9 cellular contexts compared by ENCODE assay signal in genomic region chr10:96025566-96025965, GRCh38. TPM values are rescaled to one million over a fixed set of nuclear protein-coding genes. Genes with fewer than 3 reads are reported as not detected.
DNase-seq lines count a peak whose midpoint lies in the region; ATAC-seq and TF ChIP-seq lines count a peak whose summit lies in the region.
"Had no signal": no experiment of that assay in that cellular context is flagged by ENCODE, and none has a peak within 500 bp of the region (broad histone marks: within the 10 kb centered on the region; RNA-seq: fewer than 3 reads in every experiment).

No MANE protein-coding gene starts in this region.

- WGBS in endodermal cell (ENCODE audit: insufficient coverage in 1 of 2, insufficient read length in 1 of 2), 2 experiments: 75 to 100% methylated on average over 1 to 3 of the region's 3 CpGs
- 80 to 88% methylated on average over 3 of the region's 3 CpGs for WGBS in testis, 2 donors

- intact Hi-C loops in testis (cut with DNase I; ENCODE audit: low total_unique reads): no loop called here
- intact Hi-C loops in Right ventricle myocardium inferior (cut with DNase I): no loop called here

- H3K4me3 ChIP-seq in endodermal cell (ENCODE audit: low read length) (no peak overlapping the region), testis (no peak overlapping the region), H7 (ENCODE audit: insufficient read depth, low read depth, low read length) (no peak overlapping the region)
- H3K4me3 ChIP-seq: SJCRH30 had no signal

- no peak overlapping the region for H3K27ac Mint-ChIP-seq in endodermal cell

- no peaks in the 10 kb centered on the region for H3K36me3 ChIP-seq in endodermal cell (ENCODE audit: control insufficient read depth, insufficient read depth, low read length)
- H3K36me3 ChIP-seq in testis (ENCODE audit: low read depth, missing control alignments): no peaks in the 10 kb centered on the region
- H3K36me3 ChIP-seq in H7 (replicated peaks; ENCODE audit: control insufficient read depth, insufficient read depth, low read length): no peaks in the 10 kb centered on the region
- H3K36me3 ChIP-seq: SJCRH30 had no signal

- H3K27me3 ChIP-seq in endodermal cell (ENCODE audit: control insufficient read depth, insufficient read depth, low read length, poor library complexity, severe bottlenecking) (no peaks in the 10 kb centered on the region), testis (no peaks in the 10 kb centered on the region), H7 (ENCODE audit: control insufficient read depth, insufficient read depth, low read length) (no peaks in the 10 kb centered on the region)
- H3K27me3 ChIP-seq: SJCRH30 had no signal

- no peaks in the 10 kb centered on the region for H3K9me3 ChIP-seq in endodermal cell (ENCODE audit: control insufficient read depth, low read length)
- no peaks in the 10 kb centered on the region for H3K9me3 ChIP-seq in testis
- H3K9me3 ChIP-seq: SJCRH30 had no signal

- H3K4me1 Mint-ChIP-seq in activated T-cell treated with anti-CD3 and anti-CD28 coated beads, Interleukin-2, amount 50 U/mL, for 4 hours (ENCODE audit: low read depth): no peaks in the 10 kb centered on the region
- peaks cover 5% of the 10 kb centered on the region for H3K4me1 Mint-ChIP-seq in endodermal cell

- peaks cover 2% of the 10 kb centered on the region for H3K27me3 Mint-ChIP-seq in activated T-cell treated with anti-CD3 and anti-CD28 coated beads, Interleukin-2, amount 50 U/mL, for 4 hours (ENCODE audit: low read depth)
- peaks cover 12% of the 10 kb centered on the region for H3K27me3 Mint-ChIP-seq in endodermal cell (ENCODE audit: insufficient read depth)

- TF ChIP-seq CTCF in endodermal cell (conservative IDR thresholded peaks at IDR 0.05) (peak; percentile 70), testis (IDR thresholded peaks at IDR 0.05) (no peak)

- H3K4me1 ChIP-seq in endodermal cell (ENCODE audit: control insufficient read depth, insufficient read depth, low read length): no peaks in the 10 kb centered on the region
- H3K4me1 ChIP-seq in testis: no peaks in the 10 kb centered on the region
- H3K4me1 ChIP-seq: SJCRH30 had no signal

- H3K27ac ChIP-seq in endodermal cell (ENCODE audit: low read depth, low read length): no peak overlapping the region
- H3K27ac ChIP-seq in testis: no peak overlapping the region
- H3K27ac ChIP-seq: SJCRH30 had no signal

- no peak overlapping the region for H3K9ac ChIP-seq in endodermal cell (ENCODE audit: extremely low read depth, low read length, poor library complexity, severe bottlenecking)

- no peak for TF ChIP-seq POLR2A in testis (IDR thresholded peaks at IDR 0.05)

- no peaks in the 10 kb centered on the region for H3K36me3 Mint-ChIP-seq in activated T-cell treated with anti-CD3 and anti-CD28 coated beads, Interleukin-2, amount 50 U/mL, for 4 hours (ENCODE audit: insufficient read depth)
- no peaks in the 10 kb centered on the region for H3K36me3 Mint-ChIP-seq in endodermal cell (ENCODE audit: low read depth)

- H3K9me3 Mint-ChIP-seq in activated T-cell treated with anti-CD3 and anti-CD28 coated beads, Interleukin-2, amount 50 U/mL, for 4 hours: no peaks in the 10 kb centered on the region
- no peaks in the 10 kb centered on the region for H3K9me3 Mint-ChIP-seq in endodermal cell

- no peak for DNase-seq in activated T-cell treated with anti-CD3 and anti-CD28 coated beads, Interleukin-2, amount 50 U/mL, for 4 hours
- DNase-seq in activated T-cell treated with anti-CD3 and anti-CD28 coated beads, Interleukin-2, amount 50 U/mL, for 1 hour: no peak
- DNase-seq in LHCN-M2 (ENCODE audit: low read depth) (peak; percentile 11), endodermal cell (peak; percentile 84), testis (peak; percentile 20), Right ventricle myocardium inferior (ENCODE audit: missing footprints) (no peak), H7 (no peak), cortex of kidney (lab: John Stamatoyannopoulos, UW) (no peak)

- no peak overlapping the region for H3K4me3 Mint-ChIP-seq in activated T-cell treated with anti-CD3 and anti-CD28 coated beads, Interleukin-2, amount 50 U/mL, for 4 hours
- H3K4me3 Mint-ChIP-seq in endodermal cell: no peak overlapping the region

- ATAC-seq in activated T-cell treated with anti-CD3 and anti-CD28 coated beads, Interleukin-2, amount 50 U/mL, for 4 hours: peak; percentile 51 to 56
- ATAC-seq in Right ventricle myocardium inferior: no peak

RNA-seq across cellular contexts. Expression of gene CCNJ, which starts 17.8 kb away (rescaled TPM):
- 1 to 10 TPM; 8.9 to 9.6 (median 9.1) TPM for total RNA-seq in activated T-cell treated with anti-CD3 and anti-CD28 coated beads, Interleukin-2, amount 50 U/mL, for 4 hours
- total RNA-seq in LHCN-M2 (2014; rRNA removed) (2.1 and 5.0 TPM in 2 replicates), endodermal cell (10 to 100 TPM; 24.4 to 25.7 TPM), testis (1 to 10 TPM; 7.0 to 7.7 TPM), Right ventricle myocardium inferior (2.7 TPM)
- 1.6 TPM for polyA plus RNA-seq in LHCN-M2 (2012)
- polyA plus RNA-seq in endodermal cell (2013, experiment 1 of 2): 48.8 TPM
- polyA plus RNA-seq in endodermal cell (2013, experiment 2 of 2): 45.8 TPM
- 8.1 TPM for polyA plus RNA-seq in testis (ENCODE audit: insufficient read depth, low read depth, low replicate concordance)
- 22.7 and 26.8 TPM in 2 replicates for total RNA-seq in H7 (2014; rRNA removed; shearing (Covaris generic))

Comparison
In these comparisons a context has a peak if more than half of its experiments do, and no peak if none do; other contexts are left out.
1. DNase-seq: peak in LHCN-M2 (single experiment), endodermal cell (single experiment) and testis (single experiment); none in activated T-cell treated with anti-CD3 and anti-CD28 coated beads, Interleukin-2, amount 50 U/mL, for 4 hours (single experiment), activated T-cell treated with anti-CD3 and anti-CD28 coated beads, Interleukin-2, amount 50 U/mL, for 1 hour (single experiment), Right ventricle myocardium inferior (single experiment), H7 (single experiment) and cortex of kidney (single experiment).